In the genomic region with DNA sequence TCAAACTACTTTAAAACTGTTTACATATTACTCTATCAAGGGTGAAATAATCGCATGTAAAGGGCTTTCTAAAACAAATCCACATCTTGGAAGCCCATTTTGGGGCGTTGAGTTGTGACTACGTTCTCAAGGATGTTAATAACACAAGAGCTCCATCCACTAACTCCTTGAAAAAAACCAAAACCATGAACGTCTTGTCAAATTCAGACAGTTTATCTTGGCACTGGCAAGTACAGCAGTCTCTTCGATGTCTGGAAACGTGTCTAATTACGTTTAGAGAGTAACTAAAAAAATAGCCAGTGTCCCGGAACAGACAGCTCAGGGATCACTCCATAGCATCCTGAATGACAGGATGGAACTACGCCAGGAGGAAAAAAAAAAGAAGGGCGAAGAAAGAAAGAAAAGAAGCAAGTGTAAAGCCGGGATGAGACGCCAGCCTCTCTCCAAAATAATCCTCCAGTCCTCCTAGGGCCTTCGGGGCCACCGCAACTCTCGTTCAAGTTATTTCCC, we compare ENCODE assay signal across 8 cellular contexts. TPM values are rescaled to one million over a fixed set of nuclear protein-coding genes. Genes with fewer than 3 reads are reported as not detected.
DNase-seq lines count a peak whose midpoint lies in the region; ATAC-seq, FAIRE-seq and TF ChIP-seq lines count a peak whose summit lies in the region.

No MANE protein-coding gene starts in this region.

- H3K4me1 ChIP-seq in astrocyte (ENCODE audit: insufficient read depth, low read length) (peaks cover 10% of the 10 kb centered on the region), thyroid gland (peaks cover 4 to 38% of the 10 kb centered on the region in 2 donors)

- peak overlapping the region; percentile 72 for H3K4me3 ChIP-seq in astrocyte (ENCODE audit: insufficient read depth, low read depth, low read length)
- H3K4me3 ChIP-seq in thyroid gland (replicated peaks in 1 of 3) = peak overlapping the region; percentile 63 to 93 (median 85)

- peak overlapping the region; percentile 95 for H3K4me3 Mint-ChIP-seq in activated naive CD4-positive, alpha-beta T cell treated with anti-CD3 and anti-CD28 coated beads, Interleukin-2, amount 50 U/mL, for 24 hours
- peak overlapping the region; percentile 86 for H3K4me3 Mint-ChIP-seq in astrocyte (ENCODE audit: unreplicated experiment)

- H3K9me3 ChIP-seq in astrocyte (ENCODE audit: insufficient read depth, low read depth, low read length) (no peaks in the 10 kb centered on the region), thyroid gland (no peaks in the 10 kb centered on the region)

- H3K27me3 Mint-ChIP-seq in activated naive CD4-positive, alpha-beta T cell treated with anti-CD3 and anti-CD28 coated beads, Interleukin-2, amount 50 U/mL, for 24 hours = no peaks in the 10 kb centered on the region
- H3K27me3 Mint-ChIP-seq in astrocyte (ENCODE audit: low read depth, unreplicated experiment) = peaks cover 2% of the 10 kb centered on the region

- no peak for TF ChIP-seq POLR2A in thyroid gland (IDR thresholded peaks at IDR 0.05)

- H2AFZ ChIP-seq in astrocyte (ENCODE audit: low read depth, low read length) = peak overlapping the region; percentile 96

- H3K4me2 ChIP-seq in astrocyte (ENCODE audit: low read length) = peak overlapping the region; percentile 98

- H3K4me1 Mint-ChIP-seq in activated naive CD4-positive, alpha-beta T cell treated with anti-CD3 and anti-CD28 coated beads, Interleukin-2, amount 50 U/mL, for 24 hours = peaks cover 15% of the 10 kb centered on the region
- H3K4me1 Mint-ChIP-seq in astrocyte (ENCODE audit: low read depth, unreplicated experiment) = peaks cover 6% of the 10 kb centered on the region

- TF ChIP-seq CTCF in astrocyte (IDR thresholded peaks at IDR 0.05; ENCODE audit: insufficient read depth, low read depth, low read length) (no peak), thyroid gland (IDR thresholded peaks at IDR 0.05) (no peak)

- no peak for FAIRE-seq in astrocyte (lab: Jason Lieb, UNC)

- H3K9me3 Mint-ChIP-seq in activated naive CD4-positive, alpha-beta T cell treated with anti-CD3 and anti-CD28 coated beads, Interleukin-2, amount 50 U/mL, for 24 hours = no peaks in the 10 kb centered on the region
- H3K9me3 Mint-ChIP-seq in astrocyte (ENCODE audit: unreplicated experiment) = no peaks in the 10 kb centered on the region

- peak overlapping the region; percentile 77 for H3K9ac ChIP-seq in astrocyte (ENCODE audit: low read length)

- H3K36me3 Mint-ChIP-seq in activated naive CD4-positive, alpha-beta T cell treated with anti-CD3 and anti-CD28 coated beads, Interleukin-2, amount 50 U/mL, for 24 hours = no peaks in the 10 kb centered on the region
- no peaks in the 10 kb centered on the region for H3K36me3 Mint-ChIP-seq in astrocyte (ENCODE audit: low read depth, unreplicated experiment)

- H3K27me3 ChIP-seq in astrocyte (ENCODE audit: insufficient read depth, low read length) (peaks cover 10% of the 10 kb centered on the region), layer of hippocampus (ENCODE audit: control insufficient read depth, insufficient read depth, low read length) (no peaks in the 10 kb centered on the region), thyroid gland (no peaks in the 10 kb centered on the region)

- peak overlapping the region; percentile 89 for H3K27ac Mint-ChIP-seq in activated naive CD4-positive, alpha-beta T cell treated with anti-CD3 and anti-CD28 coated beads, Interleukin-2, amount 50 U/mL, for 24 hours
- H3K27ac Mint-ChIP-seq in astrocyte (ENCODE audit: unreplicated experiment) = peak overlapping the region; percentile 81

- no peaks in the 10 kb centered on the region for H4K20me1 ChIP-seq in astrocyte (ENCODE audit: insufficient read depth, low read length)

- WGBS in thyroid gland, 2 donors = 1 to 2% methylated on average over 15 of the region's 15 CpGs

- intact Hi-C loops in thyroid gland (cut with DNase I) = loop anchor here (2.0 to 10.0 kb wide), 3 partner anchors 54 to 91 kb away; no protein-coding TSS in a partner anchor

- DNase-seq in activated naive CD4-positive, alpha-beta T cell (lab: John Stamatoyannopoulos, UW) = no peak
- DNase-seq in astrocyte (ENCODE audit: low read depth) (peak; percentile 35), thyroid gland (no peak), NK-92 (lab: John Stamatoyannopoulos, UW; ENCODE audit: unreplicated experiment) (no peak), KG1 (lab: John Stamatoyannopoulos, UW) (no peak)

- ATAC-seq in HG02884 (IDR thresholded peaks at IDR 0.05; ENCODE audit: unreplicated experiment) = no peak

- H3K36me3 ChIP-seq in astrocyte (ENCODE audit: insufficient read depth, low read length) = no peaks in the 10 kb centered on the region
- H3K36me3 ChIP-seq in thyroid gland = no peaks in the 10 kb centered on the region

- H3K79me2 ChIP-seq in astrocyte (ENCODE audit: insufficient read depth, low read length) = no peaks in the 10 kb centered on the region

- no peak overlapping the region for H3K27ac ChIP-seq in astrocyte (ENCODE audit: low read depth, low read length)
- peak overlapping the region; percentile 80 for H3K27ac ChIP-seq in layer of hippocampus (ENCODE audit: low read depth, low read length)
- H3K27ac ChIP-seq in thyroid gland = peak overlapping the region; percentile 95 to 99 (median 97)

RNA-seq across cellular contexts. Expression of a gene that starts 1.0 kb away (rescaled TPM):
- total RNA-seq in astrocyte (18.0 and 23.5 TPM in 2 replicates), thyroid gland (100 to 1,000 TPM in 2 of 4 donors, 10 to 100 TPM in 2; 91.9 to 143 (median 97.8) TPM)

RNA-seq across cellular contexts. Expression of a gene that starts 52.0 kb away (rescaled TPM):
- total RNA-seq in astrocyte (59.6 and 62.6 TPM in 2 replicates), thyroid gland (100 to 1,000 TPM in 1 of 4 donors, 10 to 100 TPM in 3; 57.0 to 121 (median 74.8) TPM)
